ENCODE assay signal across 2 cellular contexts in the genomic region with DNA sequence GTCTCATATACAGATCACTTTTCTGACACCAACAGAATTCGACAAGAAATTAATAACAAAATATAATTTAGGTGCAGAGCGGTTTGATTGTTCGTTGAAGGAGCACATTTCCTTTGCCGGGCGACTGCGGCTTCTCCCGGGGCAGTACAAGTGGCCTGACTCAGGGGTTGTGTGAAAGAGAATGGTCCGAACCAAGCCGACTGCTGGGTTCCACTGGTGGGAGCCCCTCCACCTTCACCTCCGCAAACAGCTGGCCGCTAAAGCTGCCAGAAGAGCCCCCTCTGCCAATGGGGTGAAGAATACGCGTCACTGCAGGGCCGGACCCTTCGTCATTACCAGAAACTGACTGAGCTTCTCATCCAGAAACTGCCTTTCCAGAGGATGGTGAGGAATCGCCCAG.
TF ChIP-seq lines count a peak whose summit lies in the region.

No MANE protein-coding gene starts in this region.

TF ChIP-seq in GM23338, 12 proteins besides CTCF, POLR2A, EP300 and RAD21 (continued from another document and continues in another):
- no peak for TF ChIP-seq POLR2AphosphoS5 (IDR thresholded peaks at IDR 0.05; ENCODE audit: low read depth)
- TF ChIP-seq REST (IDR thresholded peaks at IDR 0.05; ENCODE audit: unreplicated experiment): no peak
- no peak for TF ChIP-seq ZNF114 (CRISPR knock-in tag; IDR thresholded peaks at IDR 0.05)
- TF ChIP-seq NANOG (IDR thresholded peaks at IDR 0.05; ENCODE audit: borderline replicate concordance): no peak
- no peak for TF ChIP-seq CREB1 (CRISPR knock-in tag; IDR thresholded peaks at IDR 0.05; ENCODE audit: low read depth)
- TF ChIP-seq EZH2 (IDR thresholded peaks at IDR 0.05; ENCODE audit: low read depth, unreplicated experiment): no peak
- TF ChIP-seq ZNF331 (CRISPR knock-in tag; IDR thresholded peaks at IDR 0.05; ENCODE audit: low read depth): no peak
- TF ChIP-seq EZH2phosphoT487 (IDR thresholded peaks at IDR 0.05; ENCODE audit: unreplicated experiment): no peak
- TF ChIP-seq, protein P1, sequence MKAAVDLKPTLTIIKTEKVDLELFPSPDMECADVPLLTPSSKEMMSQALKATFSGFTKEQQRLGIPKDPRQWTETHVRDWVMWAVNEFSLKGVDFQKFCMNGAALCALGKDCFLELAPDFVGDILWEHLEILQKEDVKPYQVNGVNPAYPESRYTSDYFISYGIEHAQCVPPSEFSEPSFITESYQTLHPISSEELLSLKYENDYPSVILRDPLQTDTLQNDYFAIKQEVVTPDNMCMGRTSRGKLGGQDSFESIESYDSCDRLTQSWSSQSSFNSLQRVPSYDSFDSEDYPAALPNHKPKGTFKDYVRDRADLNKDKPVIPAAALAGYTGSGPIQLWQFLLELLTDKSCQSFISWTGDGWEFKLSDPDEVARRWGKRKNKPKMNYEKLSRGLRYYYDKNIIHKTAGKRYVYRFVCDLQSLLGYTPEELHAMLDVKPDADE (IDR thresholded peaks at IDR 0.05): no peak
- TF ChIP-seq, protein P2, sequence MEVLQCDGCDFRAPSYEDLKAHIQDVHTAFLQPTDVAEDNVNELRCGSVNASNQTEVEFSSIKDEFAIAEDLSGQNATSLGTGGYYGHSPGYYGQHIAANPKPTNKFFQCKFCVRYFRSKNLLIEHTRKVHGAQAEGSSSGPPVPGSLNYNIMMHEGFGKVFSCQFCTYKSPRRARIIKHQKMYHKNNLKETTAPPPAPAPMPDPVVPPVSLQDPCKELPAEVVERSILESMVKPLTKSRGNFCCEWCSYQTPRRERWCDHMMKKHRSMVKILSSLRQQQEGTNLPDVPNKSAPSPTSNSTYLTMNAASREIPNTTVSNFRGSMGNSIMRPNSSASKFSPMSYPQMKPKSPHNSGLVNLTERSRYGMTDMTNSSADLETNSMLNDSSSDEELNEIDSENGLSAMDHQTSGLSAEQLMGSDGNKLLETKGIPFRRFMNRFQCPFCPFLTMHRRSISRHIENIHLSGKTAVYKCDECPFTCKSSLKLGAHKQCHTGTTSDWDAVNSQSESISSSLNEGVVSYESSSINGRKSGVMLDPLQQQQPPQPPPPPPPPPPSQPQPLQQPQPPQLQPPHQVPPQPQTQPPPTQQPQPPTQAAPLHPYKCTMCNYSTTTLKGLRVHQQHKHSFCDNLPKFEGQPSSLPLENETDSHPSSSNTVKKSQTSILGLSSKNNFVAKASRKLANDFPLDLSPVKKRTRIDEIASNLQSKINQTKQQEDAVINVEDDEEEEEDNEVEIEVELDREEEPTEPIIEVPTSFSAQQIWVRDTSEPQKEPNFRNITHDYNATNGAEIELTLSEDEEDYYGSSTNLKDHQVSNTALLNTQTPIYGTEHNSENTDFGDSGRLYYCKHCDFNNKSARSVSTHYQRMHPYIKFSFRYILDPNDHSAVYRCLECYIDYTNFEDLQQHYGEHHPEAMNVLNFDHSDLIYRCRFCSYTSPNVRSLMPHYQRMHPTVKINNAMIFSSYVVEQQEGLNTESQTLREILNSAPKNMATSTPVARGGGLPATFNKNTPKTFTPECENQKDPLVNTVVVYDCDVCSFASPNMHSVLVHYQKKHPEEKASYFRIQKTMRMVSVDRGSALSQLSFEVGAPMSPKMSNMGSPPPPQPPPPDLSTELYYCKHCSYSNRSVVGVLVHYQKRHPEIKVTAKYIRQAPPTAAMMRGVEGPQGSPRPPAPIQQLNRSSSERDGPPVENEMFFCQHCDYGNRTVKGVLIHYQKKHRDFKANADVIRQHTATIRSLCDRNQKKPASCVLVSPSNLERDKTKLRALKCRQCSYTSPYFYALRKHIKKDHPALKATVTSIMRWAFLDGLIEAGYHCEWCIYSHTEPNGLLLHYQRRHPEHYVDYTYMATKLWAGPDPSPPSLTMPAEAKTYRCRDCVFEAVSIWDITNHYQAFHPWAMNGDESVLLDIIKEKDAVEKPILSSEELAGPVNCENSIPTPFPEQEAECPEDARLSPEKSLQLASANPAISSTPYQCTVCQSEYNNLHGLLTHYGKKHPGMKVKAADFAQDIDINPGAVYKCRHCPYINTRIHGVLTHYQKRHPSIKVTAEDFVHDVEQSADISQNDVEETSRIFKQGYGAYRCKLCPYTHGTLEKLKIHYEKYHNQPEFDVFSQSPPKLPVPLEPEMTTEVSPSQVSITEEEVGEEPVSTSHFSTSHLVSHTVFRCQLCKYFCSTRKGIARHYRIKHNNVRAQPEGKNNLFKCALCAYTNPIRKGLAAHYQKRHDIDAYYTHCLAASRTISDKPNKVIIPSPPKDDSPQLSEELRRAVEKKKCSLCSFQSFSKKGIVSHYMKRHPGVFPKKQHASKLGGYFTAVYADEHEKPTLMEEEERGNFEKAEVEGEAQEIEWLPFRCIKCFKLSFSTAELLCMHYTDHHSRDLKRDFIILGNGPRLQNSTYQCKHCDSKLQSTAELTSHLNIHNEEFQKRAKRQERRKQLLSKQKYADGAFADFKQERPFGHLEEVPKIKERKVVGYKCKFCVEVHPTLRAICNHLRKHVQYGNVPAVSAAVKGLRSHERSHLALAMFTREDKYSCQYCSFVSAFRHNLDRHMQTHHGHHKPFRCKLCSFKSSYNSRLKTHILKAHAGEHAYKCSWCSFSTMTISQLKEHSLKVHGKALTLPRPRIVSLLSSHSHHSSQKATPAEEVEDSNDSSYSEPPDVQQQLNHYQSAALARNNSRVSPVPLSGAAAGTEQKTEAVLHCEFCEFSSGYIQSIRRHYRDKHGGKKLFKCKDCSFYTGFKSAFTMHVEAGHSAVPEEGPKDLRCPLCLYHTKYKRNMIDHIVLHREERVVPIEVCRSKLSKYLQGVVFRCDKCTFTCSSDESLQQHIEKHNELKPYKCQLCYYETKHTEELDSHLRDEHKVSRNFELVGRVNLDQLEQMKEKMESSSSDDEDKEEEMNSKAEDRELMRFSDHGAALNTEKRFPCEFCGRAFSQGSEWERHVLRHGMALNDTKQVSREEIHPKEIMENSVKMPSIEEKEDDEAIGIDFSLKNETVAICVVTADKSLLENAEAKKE (CRISPR knock-in tag; IDR thresholded peaks at IDR 0.05): no peak

TF ChIP-seq in WTC11, 78 proteins besides CTCF, POLR2A, EP300 and RAD21 (continued from another document):
- TF ChIP-seq MLX (CRISPR knock-in tag; IDR thresholded peaks at IDR 0.05) (no peak), ATF6 (CRISPR knock-in tag; IDR thresholded peaks at IDR 0.05) (no peak), ZNF232 (CRISPR knock-in tag; IDR thresholded peaks at IDR 0.05) (no peak), SMAD3 (CRISPR knock-in tag; IDR thresholded peaks at IDR 0.05; ENCODE audit: borderline replicate concordance) (no peak), TP53 (CRISPR knock-in tag; IDR thresholded peaks at IDR 0.05) (no peak), ZNF219 (CRISPR knock-in tag; IDR thresholded peaks at IDR 0.05; ENCODE audit: borderline replicate concordance) (no peak)
- TF ChIP-seq, protein P3, sequence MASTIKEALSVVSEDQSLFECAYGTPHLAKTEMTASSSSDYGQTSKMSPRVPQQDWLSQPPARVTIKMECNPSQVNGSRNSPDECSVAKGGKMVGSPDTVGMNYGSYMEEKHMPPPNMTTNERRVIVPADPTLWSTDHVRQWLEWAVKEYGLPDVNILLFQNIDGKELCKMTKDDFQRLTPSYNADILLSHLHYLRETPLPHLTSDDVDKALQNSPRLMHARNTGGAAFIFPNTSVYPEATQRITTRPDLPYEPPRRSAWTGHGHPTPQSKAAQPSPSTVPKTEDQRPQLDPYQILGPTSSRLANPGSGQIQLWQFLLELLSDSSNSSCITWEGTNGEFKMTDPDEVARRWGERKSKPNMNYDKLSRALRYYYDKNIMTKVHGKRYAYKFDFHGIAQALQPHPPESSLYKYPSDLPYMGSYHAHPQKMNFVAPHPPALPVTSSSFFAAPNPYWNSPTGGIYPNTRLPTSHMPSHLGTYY (CRISPR knock-in tag; IDR thresholded peaks at IDR 0.05): no peak
TF ChIP-seq in WTC11: peak in this region for 0.
